Comparison of ENCODE assay signal across 9 cellular contexts in genomic region chrX:22081475-22082092, GRCh38. TPM values are rescaled to one million over a fixed set of nuclear protein-coding genes. Genes with fewer than 3 reads are reported as not detected.
DNase-seq lines count a peak whose midpoint lies in the region; ATAC-seq and TF ChIP-seq lines count a peak whose summit lies in the region.
"Had no signal": no experiment of that assay in that cellular context is flagged by ENCODE, and none has a peak within 500 bp of the region (broad histone marks: within the 10 kb centered on the region; RNA-seq: fewer than 3 reads in every experiment).

No MANE protein-coding gene starts in this region.

- ATAC-seq in gastroesophageal sphincter = no peak

- no peaks in the 10 kb centered on the region for H3K36me3 ChIP-seq in gastroesophageal sphincter

- no peaks in the 10 kb centered on the region for H3K27me3 ChIP-seq in gastroesophageal sphincter

- no peak overlapping the region for H3K27ac Mint-ChIP-seq in HFFc6
- H3K27ac Mint-ChIP-seq: dendritic cell treated with granulocyte-macrophage colony-stimulating factor and Interleukin-4, amounts not matched to agents 40 ng/mL and 50 ng/mL, for 4 days had no signal

- H3K9me3 ChIP-seq in gastroesophageal sphincter = no peaks in the 10 kb centered on the region

- no peak for TF ChIP-seq EP300 in gastroesophageal sphincter (IDR thresholded peaks at IDR 0.05)

- no peaks in the 10 kb centered on the region for H3K36me3 Mint-ChIP-seq in HFFc6 (ENCODE audit: low read depth)

- no peak for TF ChIP-seq POLR2A in gastroesophageal sphincter (IDR thresholded peaks at IDR 0.05)

- WGBS in gastroesophageal sphincter (ENCODE audit: low coverage in 1 of 2), 2 donors = 33 to 35% methylated on average over 5 of the region's 7 CpGs

- no peak overlapping the region for H3K4me3 Mint-ChIP-seq in HFFc6
- H3K4me3 Mint-ChIP-seq: dendritic cell treated with granulocyte-macrophage colony-stimulating factor and Interleukin-4, amounts not matched to agents 40 ng/mL and 50 ng/mL, for 4 days had no signal

- H3K4me3 ChIP-seq in gastroesophageal sphincter = no peak overlapping the region

- no peak for DNase-seq in GM10266 (ENCODE audit: extremely low spot score)
- peak; percentile 29 for DNase-seq in HFFc6
- DNase-seq in NCI-H748 treated with DMSO at 0.1 percent for 48 hours (lab: John Stamatoyannopoulos, UW) = peak; percentile 0
- DNase-seq in activated T-cell treated with anti-CD3 and anti-CD28 coated beads for 24 hours (ENCODE audit: low read depth) = peak; percentile 27
- DNase-seq in smooth muscle cell of the brain vasculature (ENCODE audit: low read depth, low spot score) = peak; percentile 18
- DNase-seq in NCI-H1105 (lab: John Stamatoyannopoulos, UW) = no peak
- DNase-seq in NCI-H187 (lab: John Stamatoyannopoulos, UW) = no peak

- TF ChIP-seq CTCF in GM10266 (IDR thresholded peaks at IDR 0.05; ENCODE audit: control insufficient read depth, insufficient read depth, low read depth, missing control alignments) (peak; percentile 36), HFFc6 (IDR thresholded peaks at IDR 0.05) (peak; percentile 88), gastroesophageal sphincter (IDR thresholded peaks at IDR 0.05) (peak; percentile 13 to 56 (median 17))

- H3K4me1 Mint-ChIP-seq in HFFc6 (ENCODE audit: low read depth) = peaks cover 6% of the 10 kb centered on the region

- H3K27ac ChIP-seq in gastroesophageal sphincter = no peak overlapping the region

- H3K27me3 Mint-ChIP-seq in HFFc6 (ENCODE audit: insufficient read depth) = peaks cover 2% of the 10 kb centered on the region; the same call in 1 of the 2 replicates
- H3K27me3 Mint-ChIP-seq: dendritic cell treated with granulocyte-macrophage colony-stimulating factor and Interleukin-4, amounts not matched to agents 40 ng/mL and 50 ng/mL, for 4 days had no signal

- H3K9me3 Mint-ChIP-seq in HFFc6 = no peaks in the 10 kb centered on the region
- H3K9me3 Mint-ChIP-seq: dendritic cell treated with granulocyte-macrophage colony-stimulating factor and Interleukin-4, amounts not matched to agents 40 ng/mL and 50 ng/mL, for 4 days had no signal

- H3K4me1 ChIP-seq in gastroesophageal sphincter = no peaks in the 10 kb centered on the region

RNA-seq across cellular contexts. Expression of gene PHEX, which starts 49.5 kb away (rescaled TPM):
- under 1 TPM; 0.05 to 0.10 (median 0.07) TPM for total RNA-seq in HFFc6 (2021; fragmentation: NEBNext Ultra II Directional; extraction: Animal tissue kit (Norgen Biotek cat#: 25700))
- 1 to 10 TPM in 1 of 4 donors, under 1 TPM in 3; 0.40 to 1.1 (median 0.67) TPM for total RNA-seq in gastroesophageal sphincter

Comparison
In these comparisons a context has a peak if more than half of its experiments do, and no peak if none do; other contexts are left out.
1. DNase-seq: peak in HFFc6 (single experiment), NCI-H748 treated with DMSO at 0.1 percent for 48 hours (single experiment), activated T-cell treated with anti-CD3 and anti-CD28 coated beads for 24 hours (single experiment) and smooth muscle cell of the brain vasculature (single experiment); none in GM10266 (single experiment), NCI-H1105 (single experiment) and NCI-H187 (0 of 2).
2. CTCF ChIP-seq: peak in every context shown above with its lines; median percentile 88 in HFFc6; 36 in GM10266; 17 in gastroesophageal sphincter.